ENCODE assay signal across 23 cellular contexts in genomic region chr9:117697046-117697445, GRCh38. TPM values are rescaled to one million over a fixed set of nuclear protein-coding genes. Genes with fewer than 3 reads are reported as not detected.
"Had no signal": no experiment of that assay in that cellular context is flagged by ENCODE, and none has a peak within 500 bp of the region (broad histone marks: within the 10 kb centered on the region; RNA-seq: fewer than 3 reads in every experiment).

No MANE protein-coding gene starts in this region.

- H3K4me3 ChIP-seq: MG63 had no signal

- H3K9me3 ChIP-seq: MG63 had no signal

- ATAC-seq: activated CD4-positive, alpha-beta T cell treated with anti-CD3 and anti-CD28 coated beads for 36 hours; activated CD8-positive, alpha-beta T cell treated with anti-CD3 and anti-CD28 coated beads for 36 hours; activated T-cell treated with anti-CD3 and anti-CD28 coated beads, Interleukin-2, amount 50 U/mL, for 72 hours; Panc1 had no signal

- H3K27me3 ChIP-seq: MG63 had no signal

- H3K36me3 ChIP-seq: MG63, WERI-Rb-1 had no signal

- H3K27ac ChIP-seq: KMS-11, RWPE1, WERI-Rb-1 had no signal

- DNase-seq: activated CD4-positive, alpha-beta T cell treated with anti-CD3 and anti-CD28 coated beads for 36 hours; activated CD8-positive, alpha-beta memory T cell treated with anti-CD3 and anti-CD28 coated beads, Interleukin-2, amount 50 U/mL, for 4 hours; activated CD8-positive, alpha-beta T cell treated with anti-CD3 and anti-CD28 coated beads for 36 hours; activated gamma-delta T cell treated with Interleukin-2 at 50 U/mL for 16 hours; activated naive CD4-positive, alpha-beta T cell treated with anti-CD3 and anti-CD28 coated beads, Interleukin-2, amount 10 ng/mL, durations not matched to agents 7 days and 5 days; activated naive CD8-positive, alpha-beta T cell treated with anti-CD3 and anti-CD28 coated beads for 36 hours; activated T-cell treated with anti-CD3 and anti-CD28 coated beads, Interleukin-2, amount 50 U/mL, for 72 hours; MG63; NCI-H1092; NCI-H1417; NCI-H1930; NCI-H2171 treated with DMSO at 0.1 percent for 48 hours; NCI-H226; NCI-H526; NK-92 treated with Interleukin-12 subunit alpha and Interleukin-12 subunit beta, amount 100 ng/mL, for 24 hours; OCI-M1; SHP77; T-helper 1 cell; WERI-Rb-1 had no signal

RNA-seq across cellular contexts. Expression of gene TLR4, which starts 7.2 kb away (rescaled TPM):
- total RNA-seq: activated CD4-positive, alpha-beta T cell treated with anti-CD3 and anti-CD28 coated beads for 36 hours; activated CD8-positive, alpha-beta T cell treated with anti-CD3 and anti-CD28 coated beads for 36 hours; activated naive CD8-positive, alpha-beta T cell treated with anti-CD3 and anti-CD28 coated beads for 36 hours; activated T-helper 2 cell treated with anti-CD3 and anti-CD28 coated beads, Interferon-gamma antibody, Interleukin-2, Interleukin-4, amounts not matched to agents 10 μg/mL and 5 μg/mL and 100 μg/mL, durations not matched to agents 14 hours and 24 hours and 36 hours had no signal
